ENCODE assay signal across 1 cellular context in the genomic region with DNA sequence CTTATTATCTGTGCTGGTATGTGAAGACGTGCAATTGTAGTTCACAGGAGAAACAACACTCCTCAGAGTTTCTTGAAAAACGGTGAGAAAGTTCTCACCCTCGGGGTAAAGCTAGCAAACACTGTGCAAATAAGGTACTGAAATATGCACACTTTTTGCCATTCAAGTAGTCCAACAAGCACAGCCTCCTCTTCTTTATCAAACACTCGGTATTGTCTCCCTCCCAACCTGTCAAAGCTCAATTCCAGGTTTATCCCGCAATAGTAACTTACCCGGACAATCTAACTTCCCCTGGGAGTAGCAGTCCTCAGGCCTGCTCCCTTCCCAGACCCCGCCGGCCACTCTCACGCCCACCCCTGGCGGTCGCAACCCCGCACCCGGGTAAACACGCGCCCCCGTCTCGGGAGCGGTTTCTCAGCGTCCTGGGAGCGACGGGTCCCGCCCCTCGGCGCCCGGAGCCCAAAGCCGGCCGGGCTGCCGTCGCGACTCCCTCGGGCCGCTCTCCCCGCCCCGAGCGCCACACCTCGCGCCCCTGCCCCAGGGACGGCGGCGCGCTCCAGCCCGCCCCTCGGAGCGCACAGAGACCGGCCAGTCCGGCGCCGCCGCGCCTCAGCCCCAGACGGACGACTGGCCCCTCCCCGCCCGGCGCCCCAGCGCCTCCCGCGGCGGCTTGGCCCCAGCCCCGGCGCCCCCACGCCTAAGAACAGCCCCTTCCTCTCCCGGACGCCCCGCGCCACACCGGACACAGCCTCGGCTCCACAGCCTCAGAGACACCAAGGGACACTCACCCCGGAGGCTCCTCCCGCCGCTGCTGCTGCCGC.
TF ChIP-seq lines count a peak whose summit lies in the region.

No MANE protein-coding gene starts in this region.

TF ChIP-seq in HepG2, 621 proteins besides CTCF, POLR2A, EP300 and RAD21 (continued from another document and continues in another):
- TF ChIP-seq, protein P1, sequence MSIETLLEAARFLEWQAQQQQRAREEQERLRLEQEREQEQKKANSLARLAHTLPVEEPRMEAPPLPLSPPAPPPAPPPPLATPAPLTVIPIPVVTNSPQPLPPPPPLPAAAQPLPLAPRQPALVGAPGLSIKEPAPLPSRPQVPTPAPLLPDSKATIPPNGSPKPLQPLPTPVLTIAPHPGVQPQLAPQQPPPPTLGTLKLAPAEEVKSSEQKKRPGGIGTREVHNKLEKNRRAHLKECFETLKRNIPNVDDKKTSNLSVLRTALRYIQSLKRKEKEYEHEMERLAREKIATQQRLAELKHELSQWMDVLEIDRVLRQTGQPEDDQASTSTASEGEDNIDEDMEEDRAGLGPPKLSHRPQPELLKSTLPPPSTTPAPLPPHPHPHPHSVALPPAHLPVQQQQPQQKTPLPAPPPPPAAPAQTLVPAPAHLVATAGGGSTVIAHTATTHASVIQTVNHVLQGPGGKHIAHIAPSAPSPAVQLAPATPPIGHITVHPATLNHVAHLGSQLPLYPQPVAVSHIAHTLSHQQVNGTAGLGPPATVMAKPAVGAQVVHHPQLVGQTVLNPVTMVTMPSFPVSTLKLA (IDR thresholded peaks at IDR 0.05) = no peak
- TF ChIP-seq ZSCAN29 (CRISPR knock-in tag; conservative IDR thresholded peaks at IDR 0.05) = no peak
- TF ChIP-seq, protein P2, sequence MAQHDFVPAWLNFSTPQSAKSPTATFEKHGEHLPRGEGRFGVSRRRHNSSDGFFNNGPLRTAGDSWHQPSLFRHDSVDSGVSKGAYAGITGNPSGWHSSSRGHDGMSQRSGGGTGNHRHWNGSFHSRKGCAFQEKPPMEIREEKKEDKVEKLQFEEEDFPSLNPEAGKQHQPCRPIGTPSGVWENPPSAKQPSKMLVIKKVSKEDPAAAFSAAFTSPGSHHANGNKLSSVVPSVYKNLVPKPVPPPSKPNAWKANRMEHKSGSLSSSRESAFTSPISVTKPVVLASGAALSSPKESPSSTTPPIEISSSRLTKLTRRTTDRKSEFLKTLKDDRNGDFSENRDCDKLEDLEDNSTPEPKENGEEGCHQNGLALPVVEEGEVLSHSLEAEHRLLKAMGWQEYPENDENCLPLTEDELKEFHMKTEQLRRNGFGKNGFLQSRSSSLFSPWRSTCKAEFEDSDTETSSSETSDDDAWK (CRISPR knock-in tag; IDR thresholded peaks at IDR 0.05) = no peak
- TF ChIP-seq GABPB1 (CRISPR knock-in tag; IDR thresholded peaks at IDR 0.05) = peak; percentile 6; the same call in 1 of the 2 replicates
- TF ChIP-seq NR0B2 (CRISPR knock-in tag; IDR thresholded peaks at IDR 0.05) = no peak
- no peak for TF ChIP-seq JDP2 (CRISPR knock-in tag; IDR thresholded peaks at IDR 0.05; ENCODE audit: borderline replicate concordance)
- peak; percentile 50 for TF ChIP-seq ZFY (CRISPR knock-in tag; IDR thresholded peaks at IDR 0.05)
- no peak for TF ChIP-seq ETV6 (CRISPR knock-in tag; conservative IDR thresholded peaks at IDR 0.05)
- TF ChIP-seq POGZ (CRISPR knock-in tag; IDR thresholded peaks at IDR 0.05) = no peak
- no peak for TF ChIP-seq PHF5A (CRISPR knock-in tag; IDR thresholded peaks at IDR 0.05; ENCODE audit: low read depth, unreplicated experiment)
- no peak for TF ChIP-seq MAF1 (CRISPR knock-in tag; IDR thresholded peaks at IDR 0.05; ENCODE audit: borderline replicate concordance)
- TF ChIP-seq, protein P3, sequence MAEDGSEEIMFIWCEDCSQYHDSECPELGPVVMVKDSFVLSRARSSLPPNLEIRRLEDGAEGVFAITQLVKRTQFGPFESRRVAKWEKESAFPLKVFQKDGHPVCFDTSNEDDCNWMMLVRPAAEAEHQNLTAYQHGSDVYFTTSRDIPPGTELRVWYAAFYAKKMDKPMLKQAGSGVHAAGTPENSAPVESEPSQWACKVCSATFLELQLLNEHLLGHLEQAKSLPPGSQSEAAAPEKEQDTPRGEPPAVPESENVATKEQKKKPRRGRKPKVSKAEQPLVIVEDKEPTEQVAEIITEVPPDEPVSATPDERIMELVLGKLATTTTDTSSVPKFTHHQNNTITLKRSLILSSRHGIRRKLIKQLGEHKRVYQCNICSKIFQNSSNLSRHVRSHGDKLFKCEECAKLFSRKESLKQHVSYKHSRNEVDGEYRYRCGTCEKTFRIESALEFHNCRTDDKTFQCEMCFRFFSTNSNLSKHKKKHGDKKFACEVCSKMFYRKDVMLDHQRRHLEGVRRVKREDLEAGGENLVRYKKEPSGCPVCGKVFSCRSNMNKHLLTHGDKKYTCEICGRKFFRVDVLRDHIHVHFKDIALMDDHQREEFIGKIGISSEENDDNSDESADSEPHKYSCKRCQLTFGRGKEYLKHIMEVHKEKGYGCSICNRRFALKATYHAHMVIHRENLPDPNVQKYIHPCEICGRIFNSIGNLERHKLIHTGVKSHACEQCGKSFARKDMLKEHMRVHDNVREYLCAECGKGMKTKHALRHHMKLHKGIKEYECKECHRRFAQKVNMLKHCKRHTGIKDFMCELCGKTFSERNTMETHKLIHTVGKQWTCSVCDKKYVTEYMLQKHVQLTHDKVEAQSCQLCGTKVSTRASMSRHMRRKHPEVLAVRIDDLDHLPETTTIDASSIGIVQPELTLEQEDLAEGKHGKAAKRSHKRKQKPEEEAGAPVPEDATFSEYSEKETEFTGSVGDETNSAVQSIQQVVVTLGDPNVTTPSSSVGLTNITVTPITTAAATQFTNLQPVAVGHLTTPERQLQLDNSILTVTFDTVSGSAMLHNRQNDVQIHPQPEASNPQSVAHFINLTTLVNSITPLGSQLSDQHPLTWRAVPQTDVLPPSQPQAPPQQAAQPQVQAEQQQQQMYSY (CRISPR knock-in tag; IDR thresholded peaks at IDR 0.05) = no peak
- no peak for TF ChIP-seq CBX1 (IDR thresholded peaks at IDR 0.05; ENCODE audit: low read depth)
- TF ChIP-seq PTBP1 (IDR thresholded peaks at IDR 0.05; ENCODE audit: low read depth, low read length, poor library complexity, severe bottlenecking) = no peak
- TF ChIP-seq GATA4 (IDR thresholded peaks at IDR 0.05; ENCODE audit: borderline replicate concordance, low read depth) = no peak
- no peak for TF ChIP-seq ZNF530 (CRISPR knock-in tag; IDR thresholded peaks at IDR 0.05; ENCODE audit: low read depth)
- no peak for TF ChIP-seq SNRNP70 (IDR thresholded peaks at IDR 0.05; ENCODE audit: low read depth, low read length)
- no peak for TF ChIP-seq GPN1 (CRISPR knock-in tag; IDR thresholded peaks at IDR 0.05; ENCODE audit: borderline replicate concordance)
- no peak for TF ChIP-seq TEAD2 (CRISPR knock-in tag; IDR thresholded peaks at IDR 0.05)
- no peak for TF ChIP-seq AGO2 (optimal IDR thresholded peaks at IDR 0.05; ENCODE audit: low read depth, low read length)
- no peak for TF ChIP-seq FOXO4 (CRISPR knock-in tag; conservative IDR thresholded peaks at IDR 0.05)
- no peak for TF ChIP-seq ATRX (CRISPR knock-in tag; IDR thresholded peaks at IDR 0.05; ENCODE audit: borderline replicate concordance)
- TF ChIP-seq NFAT5 (CRISPR knock-in tag; IDR thresholded peaks at IDR 0.05) = no peak
- no peak for TF ChIP-seq ZNF501 (CRISPR knock-in tag; IDR thresholded peaks at IDR 0.05)
- peak; percentile 44; the same call in 1 of the 2 replicates for TF ChIP-seq PHF8 (CRISPR knock-in tag; IDR thresholded peaks at IDR 0.05)
- TF ChIP-seq KLF9 (CRISPR knock-in tag; IDR thresholded peaks at IDR 0.05; ENCODE audit: low read depth) = no peak
- TF ChIP-seq TEAD3 (CRISPR knock-in tag; optimal IDR thresholded peaks at IDR 0.05; ENCODE audit: borderline replicate concordance) = no peak
- no peak for TF ChIP-seq MAFF (IDR thresholded peaks at IDR 0.05; ENCODE audit: low read depth, low read length)
- TF ChIP-seq GRHL1 (CRISPR knock-in tag; conservative IDR thresholded peaks at IDR 0.05) = no peak
- no peak; the same call in 1 of the 2 replicates for TF ChIP-seq ZNF230 (CRISPR knock-in tag; IDR thresholded peaks at IDR 0.05)
- TF ChIP-seq KAT7 (CRISPR knock-in tag; IDR thresholded peaks at IDR 0.05; ENCODE audit: borderline replicate concordance) = no peak; the same call in 1 of the 2 replicates
- 0 out of 2 replicates have a peak, but pooled peaks have one; percentile 43 for TF ChIP-seq KMT2A (CRISPR knock-in tag; IDR thresholded peaks at IDR 0.05)
- TF ChIP-seq LCORL (IDR thresholded peaks at IDR 0.05) = no peak
- 0 out of 2 replicates have a peak, but pooled peaks have one; percentile 9 for TF ChIP-seq LCORL (CRISPR knock-in tag; IDR thresholded peaks at IDR 0.05)
- 0 out of 2 replicates have a peak, but pooled peaks have one; percentile 22 for TF ChIP-seq ARID2 (CRISPR knock-in tag; IDR thresholded peaks at IDR 0.05; ENCODE audit: borderline replicate concordance)
- no peak for TF ChIP-seq GABPA (IDR thresholded peaks at IDR 0.05; ENCODE audit: low read depth, low read length)
- TF ChIP-seq GABPA (CRISPR knock-in tag; IDR thresholded peaks at IDR 0.05; ENCODE audit: low read depth) = no peak
- TF ChIP-seq ZNF546 (CRISPR knock-in tag; conservative IDR thresholded peaks at IDR 0.05) = no peak
- no peak for TF ChIP-seq SNAI1 (CRISPR knock-in tag; IDR thresholded peaks at IDR 0.05; ENCODE audit: borderline replicate concordance)
- TF ChIP-seq ZNF550 (CRISPR knock-in tag; IDR thresholded peaks at IDR 0.05; ENCODE audit: borderline replicate concordance) = no peak
- TF ChIP-seq SKI (IDR thresholded peaks at IDR 0.05; ENCODE audit: partially characterized antibody) = peak; percentile 48
- no peak for TF ChIP-seq ZNF253 (CRISPR knock-in tag; IDR thresholded peaks at IDR 0.05; ENCODE audit: borderline replicate concordance)
- TF ChIP-seq ZMYM3 (CRISPR knock-in tag; IDR thresholded peaks at IDR 0.05) = no peak
